ENCODE assay signal across 14 cellular contexts in the genomic region with DNA sequence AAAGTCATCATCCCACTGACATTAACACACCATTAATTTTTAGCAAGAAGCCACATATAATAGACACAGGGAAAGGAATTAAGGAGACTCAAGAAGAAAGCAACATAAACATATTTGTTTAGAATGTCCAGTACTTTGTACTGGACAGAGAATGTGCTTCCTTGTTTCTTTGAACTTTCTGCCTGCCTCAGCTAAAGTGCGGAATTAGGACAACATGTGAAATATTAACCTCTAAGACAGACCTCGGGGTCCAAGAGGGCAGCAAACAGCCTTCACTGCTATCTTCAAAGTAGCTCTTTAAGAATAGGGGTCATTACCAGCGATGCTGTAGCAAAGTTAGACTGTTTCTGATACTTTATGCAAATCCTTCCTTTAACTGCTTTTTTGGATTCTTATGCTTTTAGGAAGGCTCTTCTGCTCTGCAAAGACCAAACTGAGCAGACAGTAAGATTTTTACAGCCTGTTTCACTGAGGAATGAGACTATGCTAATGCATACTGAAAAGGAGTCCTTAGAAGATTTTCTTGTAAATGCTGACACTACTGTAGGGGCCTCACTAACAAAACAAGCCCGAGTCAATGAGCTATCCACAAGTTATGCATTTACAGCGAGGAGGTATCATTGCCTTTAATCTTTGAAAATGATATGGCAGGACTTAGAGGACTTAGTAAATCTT. TPM values are rescaled to one million over a fixed set of nuclear protein-coding genes. Genes with fewer than 3 reads are reported as not detected.
A peak's percentile ranks its signal among the peaks of the same experiment; 100 is the strongest.
DNase-seq lines count a peak whose midpoint lies in the region; ATAC-seq and TF ChIP-seq lines count a peak whose summit lies in the region.
"Had no signal": no experiment of that assay in that cellular context is flagged by ENCODE, and none has a peak within 500 bp of the region (broad histone marks: within the 10 kb centered on the region; RNA-seq: fewer than 3 reads in every experiment).

No MANE protein-coding gene starts in this region.

- no peak overlapping the region for H3K9ac ChIP-seq in rectal smooth muscle tissue (ENCODE audit: low read length)

- H3K4me1 ChIP-seq in ascending aorta: peaks cover 3 to 21% of the 10 kb centered on the region in 2 donors
- H3K4me1 ChIP-seq in rectal smooth muscle tissue (ENCODE audit: control insufficient read depth, insufficient read depth, low read length): peaks cover 20% of the 10 kb centered on the region
- no peaks in the 10 kb centered on the region for H3K4me1 ChIP-seq in effector memory CD4-positive, alpha-beta T cell (ENCODE audit: control insufficient read depth, insufficient read depth, low read length, poor library complexity, severe bottlenecking)

- H3K4me3 ChIP-seq in BJ (ENCODE audit: low read depth, low read length) (no peak overlapping the region), ascending aorta (no peak overlapping the region), rectal smooth muscle tissue (ENCODE audit: low read length) (no peak overlapping the region)
- no peak overlapping the region for H3K4me3 ChIP-seq in effector memory CD4-positive, alpha-beta T cell (ENCODE audit: insufficient read depth, low read depth, low read length, poor library complexity, severe bottlenecking)

- intact Hi-C loops in ascending aorta (cut with DNase I): loop anchor here (10.0 kb wide), 1 partner anchor 326 kb away; a partner anchor contains a TSS
- intact Hi-C loops in left colon (cut with DNase I, micrococcal nuclease): no loop called here

- DNase-seq in BJ (ENCODE audit: low read depth) (peak; percentile 40), ascending aorta (ENCODE audit: low spot score in 2 of 2) (no peak), left colon (no peak), G401 (ENCODE audit: low spot score) (no peak), NCI-H1436 (lab: John Stamatoyannopoulos, UW) (no peak)
- no peak for DNase-seq in effector memory CD4-positive, alpha-beta T cell
- no peak for DNase-seq in activated CD4-positive, CD25-positive, alpha-beta regulatory T cell treated with anti-CD3 and anti-CD28 coated beads, Interleukin-2, amount 50 U/mL, for 72 hours
- DNase-seq: naive B cell, NCI-H2227 treated with DMSO at 0.1 percent for 48 hours had no signal

- peak; percentile 69 for ATAC-seq in left colon
- ATAC-seq: activated T-helper 17 cell treated with anti-CD3 and anti-CD28 coated beads, Interleukin-2, amount 50 U/mL, for 72 hours; Right ventricle myocardium inferior had no signal

- CTCF ChIA-PET in BJ (lab: Yijun Ruan, JAX): interaction anchor here (0.6 to 2.6 kb wide), 6 partner anchors 12 to 147 kb away, joined by 3 to 15 read pairs (median 3); no protein-coding TSS in a partner anchor

- POLR2A ChIA-PET in BJ (lab: Charles Lee): interaction anchor here (0.5 to 0.6 kb wide), 3 partner anchors 15 to 147 kb away, joined by 3 to 8 read pairs (median 3); a partner anchor contains a TSS

- H3K27me3 ChIP-seq in BJ (ENCODE audit: control insufficient read depth, insufficient read depth, low read length) (no peaks in the 10 kb centered on the region), ascending aorta (no peaks in the 10 kb centered on the region), rectal smooth muscle tissue (ENCODE audit: control insufficient read depth, insufficient read depth, low read length) (no peaks in the 10 kb centered on the region)
- H3K27me3 ChIP-seq in effector memory CD4-positive, alpha-beta T cell (replicated peaks; ENCODE audit: control insufficient read depth, insufficient read depth, low read length, poor library complexity, severe bottlenecking): no peaks in the 10 kb centered on the region

- peaks cover 8% of the 10 kb centered on the region for H3K36me3 ChIP-seq in BJ (ENCODE audit: control insufficient read depth, insufficient read depth, low read length)
- H3K36me3 ChIP-seq in ascending aorta: peaks cover 0 to 4% of the 10 kb centered on the region in 2 donors
- no peaks in the 10 kb centered on the region for H3K36me3 ChIP-seq in rectal smooth muscle tissue (ENCODE audit: control insufficient read depth, insufficient read depth, low read length)
- no peaks in the 10 kb centered on the region for H3K36me3 ChIP-seq in effector memory CD4-positive, alpha-beta T cell (ENCODE audit: control insufficient read depth, insufficient read depth, low read length)

- no peaks in the 10 kb centered on the region for H3K9me3 ChIP-seq in ascending aorta
- no peaks in the 10 kb centered on the region for H3K9me3 ChIP-seq in effector memory CD4-positive, alpha-beta T cell (ENCODE audit: control insufficient read depth, low read length)

- no peak for TF ChIP-seq CTCF in BJ (IDR thresholded peaks at IDR 0.05; ENCODE audit: insufficient read depth, low read depth, low read length)
- no peak for TF ChIP-seq CTCF in ascending aorta (IDR thresholded peaks at IDR 0.05)

- peak overlapping the region; percentile 79 to 91 for H3K27ac ChIP-seq in ascending aorta
- H3K27ac ChIP-seq in rectal smooth muscle tissue (ENCODE audit: low read depth, low read length): peak overlapping the region; percentile 45
- no peak overlapping the region for H3K27ac ChIP-seq in effector memory CD4-positive, alpha-beta T cell (ENCODE audit: insufficient read depth, low read length, poor library complexity, severe bottlenecking)

- in situ Hi-C loops in G401 (cut with HindIII; ENCODE audit: low sequenced_read_pairs): no loop called here

RNA-seq across cellular contexts. Expression of a gene that starts 23.9 kb away (rescaled TPM):
- polyA plus RNA-seq in BJ (2011; rRNA removed): 168 and 181 TPM in 2 replicates
- 151 and 166 TPM in 2 replicates for polyA minus RNA-seq in BJ (2011; rRNA and poly(A)+ RNA removed)
- 33.6 TPM for total RNA-seq in ascending aorta
- 10 to 100 TPM; 38.5 to 61.6 TPM for total RNA-seq in left colon
- total RNA-seq in G401 (2014; rRNA removed; shearing (Covaris generic)): not detected in 2 replicates

RNA-seq across cellular contexts. Expression of a gene that starts 36.6 kb away (rescaled TPM):
- not detected in 2 replicates for polyA plus RNA-seq in BJ (2011; rRNA removed)
- polyA minus RNA-seq in BJ (2011; rRNA and poly(A)+ RNA removed): not detected in 2 replicates
- total RNA-seq in ascending aorta (0.96 TPM), left colon (not detected)
- total RNA-seq in G401 (2014; rRNA removed; shearing (Covaris generic)): not detected in 2 replicates
- total RNA-seq: activated T-helper 17 cell treated with anti-CD3 and anti-CD28 coated beads, Interleukin-2, amount 50 U/mL, for 72 hours; H4; LHCN-M2; Right ventricle myocardium inferior had no signal

Comparison
In these comparisons a context has a peak if more than half of its experiments do, and no peak if none do; other contexts are left out.
1. RNA of a gene that starts 23.9 kb away (total RNA-seq): 38.5 to 61.6 TPM in left colon and 33.6 TPM in ascending aorta (single experiment); not detected in G401; every median in the first group is over 10 times any median in the second.